In genomic region chr15:85865070-85865684, GRCh38 we compare ENCODE assay signal across 9 cellular contexts.
DNase-seq lines count a peak whose midpoint lies in the region; ATAC-seq and TF ChIP-seq lines count a peak whose summit lies in the region.
"Had no signal": no experiment of that assay in that cellular context is flagged by ENCODE, and none has a peak within 500 bp of the region (broad histone marks: within the 10 kb centered on the region; RNA-seq: fewer than 3 reads in every experiment).

No MANE protein-coding gene starts in this region.

- intact Hi-C loops in CD4-positive, alpha-beta T cell (cut with DNase I, micrococcal nuclease): loop anchor here (2.0 to 10.0 kb wide), 2 partner anchors 310 to 880 kb away; no protein-coding TSS in a partner anchor
- intact Hi-C loops in CD8-positive, alpha-beta T cell (cut with DNase I, micrococcal nuclease): no loop called here

- H3K9ac ChIP-seq in endodermal cell (ENCODE audit: extremely low read depth, low read length, poor library complexity, severe bottlenecking): no peak overlapping the region

- no peak for ATAC-seq in CD4-positive, alpha-beta T cell (ENCODE audit: poor library complexity)
- no peak for ATAC-seq in HG02678 (IDR thresholded peaks at IDR 0.05; ENCODE audit: unreplicated experiment)
- ATAC-seq in HG02970 (IDR thresholded peaks at IDR 0.05; ENCODE audit: low FRiP score, unreplicated experiment): no peak
- no peak for ATAC-seq in CD8-positive, alpha-beta T cell

- no peak overlapping the region for H3K4me3 Mint-ChIP-seq in CD4-positive, alpha-beta T cell
- H3K4me3 Mint-ChIP-seq in endodermal cell: no peak overlapping the region
- H3K4me3 Mint-ChIP-seq in CD8-positive, alpha-beta T cell: no peak overlapping the region
- H3K4me3 Mint-ChIP-seq: naive B cell had no signal

- POLR2A ChIA-PET in CD4-positive, alpha-beta T cell (lab: Charles Lee): no interaction called here
- POLR2A ChIA-PET in CD8-positive, alpha-beta T cell (lab: Charles Lee): no interaction called here

- CTCF ChIA-PET in CD4-positive, alpha-beta T cell (lab: Charles Lee): interaction anchor here (0.7 kb wide), 1 partner anchor 18 kb away, joined by 3 read pairs; no protein-coding TSS in a partner anchor
- CTCF ChIA-PET in CD8-positive, alpha-beta T cell (lab: Charles Lee): interaction anchor here (1.0 to 3.1 kb wide), 2 partner anchors 10 to 11 kb away, joined by 3 to 10 read pairs; no protein-coding TSS in a partner anchor

- WGBS in endodermal cell (ENCODE audit: insufficient coverage in 1 of 2, insufficient read length in 1 of 2), 2 experiments: 15 to 40% methylated on average over 2 to 6 of the region's 6 CpGs

- peaks cover 10% of the 10 kb centered on the region for H3K4me1 Mint-ChIP-seq in CD4-positive, alpha-beta T cell (ENCODE audit: low read depth)
- peaks cover 9% of the 10 kb centered on the region for H3K4me1 Mint-ChIP-seq in endodermal cell
- no peaks in the 10 kb centered on the region for H3K4me1 Mint-ChIP-seq in CD8-positive, alpha-beta T cell (ENCODE audit: low read depth)

- in situ Hi-C loops in GM13976 (cut with MboI; ENCODE audit: low sequenced_read_pairs, unreplicated experiment): loop anchor here (25.0 kb wide), 2 partner anchors 872 to 1722 kb away; no protein-coding TSS in a partner anchor

- peak; percentile 27 for TF ChIP-seq CTCF in CD4-positive, alpha-beta T cell (IDR thresholded peaks at IDR 0.05)
- TF ChIP-seq CTCF in GM13976 (IDR thresholded peaks at IDR 0.05; ENCODE audit: borderline replicate concordance, control extremely low read depth, extremely low read depth, insufficient read depth, missing control alignments) (peak; percentile 39), endodermal cell (conservative IDR thresholded peaks at IDR 0.05) (peak; percentile 95)
- TF ChIP-seq CTCF in CD8-positive, alpha-beta T cell (IDR thresholded peaks at IDR 0.05): no peak

- no peaks in the 10 kb centered on the region for H3K27me3 ChIP-seq in CD4-positive, alpha-beta T cell (ENCODE audit: control insufficient read depth, insufficient read depth, low read length)
- H3K27me3 ChIP-seq in endodermal cell (ENCODE audit: control insufficient read depth, insufficient read depth, low read length, poor library complexity, severe bottlenecking): peaks cover 10% of the 10 kb centered on the region
- H3K27me3 ChIP-seq in CD8-positive, alpha-beta T cell (ENCODE audit: insufficient read depth, low read length): no peaks in the 10 kb centered on the region

- no peaks in the 10 kb centered on the region for H3K4me1 ChIP-seq in endodermal cell (ENCODE audit: control insufficient read depth, insufficient read depth, low read length)
- H3K4me1 ChIP-seq in CD8-positive, alpha-beta T cell (ENCODE audit: insufficient read depth, low read length): no peaks in the 10 kb centered on the region

- no peak for DNase-seq in CD4-positive, alpha-beta T cell
- DNase-seq in GM13976 (ENCODE audit: low spot score) (peak; percentile 44), NCI-H82 (lab: John Stamatoyannopoulos, UW) (peak; percentile 90), endodermal cell (peak; percentile 90), myocyte (ENCODE audit: low read depth) (peak; percentile 64)
- no peak for DNase-seq in CD8-positive, alpha-beta T cell
- DNase-seq: naive B cell had no signal

- H3K27me3 Mint-ChIP-seq in CD4-positive, alpha-beta T cell: peaks cover 4% of the 10 kb centered on the region
- H3K27me3 Mint-ChIP-seq in endodermal cell (ENCODE audit: insufficient read depth): peaks cover 33% of the 10 kb centered on the region
- H3K27me3 Mint-ChIP-seq in CD8-positive, alpha-beta T cell (ENCODE audit: low read depth): peaks cover 3% of the 10 kb centered on the region

- no peak overlapping the region for H3K27ac ChIP-seq in CD4-positive, alpha-beta T cell (ENCODE audit: low read depth, low read length)
- H3K27ac ChIP-seq in endodermal cell (ENCODE audit: low read depth, low read length): no peak overlapping the region
- H3K27ac ChIP-seq in CD8-positive, alpha-beta T cell (ENCODE audit: low read depth, low read length): no peak overlapping the region

- no peaks in the 10 kb centered on the region for H3K9me3 Mint-ChIP-seq in CD4-positive, alpha-beta T cell
- no peaks in the 10 kb centered on the region for H3K9me3 Mint-ChIP-seq in endodermal cell
- no peaks in the 10 kb centered on the region for H3K9me3 Mint-ChIP-seq in CD8-positive, alpha-beta T cell

- no peaks in the 10 kb centered on the region for H3K9me3 ChIP-seq in CD4-positive, alpha-beta T cell (ENCODE audit: control insufficient read depth, low read length)
- no peaks in the 10 kb centered on the region for H3K9me3 ChIP-seq in endodermal cell (ENCODE audit: control insufficient read depth, low read length)
- H3K9me3 ChIP-seq in CD8-positive, alpha-beta T cell (ENCODE audit: low read length): no peaks in the 10 kb centered on the region

- no peak overlapping the region for H3K4me3 ChIP-seq in endodermal cell (ENCODE audit: low read length)
- H3K4me3 ChIP-seq in CD8-positive, alpha-beta T cell (ENCODE audit: low read depth, low read length): no peak overlapping the region

- H3K36me3 Mint-ChIP-seq in CD4-positive, alpha-beta T cell (ENCODE audit: low read depth): no peaks in the 10 kb centered on the region
- H3K36me3 Mint-ChIP-seq in endodermal cell (ENCODE audit: low read depth): no peaks in the 10 kb centered on the region
- no peaks in the 10 kb centered on the region for H3K36me3 Mint-ChIP-seq in CD8-positive, alpha-beta T cell
- H3K36me3 Mint-ChIP-seq: naive B cell had no signal

- H3K36me3 ChIP-seq in endodermal cell (ENCODE audit: control insufficient read depth, insufficient read depth, low read length): no peaks in the 10 kb centered on the region
- H3K36me3 ChIP-seq in CD8-positive, alpha-beta T cell (ENCODE audit: insufficient read depth, low read length): no peaks in the 10 kb centered on the region

- no peak overlapping the region for H3K27ac Mint-ChIP-seq in CD4-positive, alpha-beta T cell
- H3K27ac Mint-ChIP-seq in endodermal cell: peak overlapping the region; percentile 37
- no peak overlapping the region for H3K27ac Mint-ChIP-seq in CD8-positive, alpha-beta T cell

Comparison
In these comparisons a context has a peak if more than half of its experiments do, and no peak if none do; other contexts are left out.
1. DNase-seq: peak in GM13976 (single experiment), NCI-H82 (single experiment), endodermal cell (single experiment) and myocyte (single experiment); none in CD4-positive, alpha-beta T cell (0 of 10) and CD8-positive, alpha-beta T cell (0 of 7).
2. intact Hi-C loops: an anchor here in CD4-positive, alpha-beta T cell (2.0 to 10.0 kb wide); none called in CD8-positive, alpha-beta T cell.